ENCODE assay signal across 1 cellular context in the genomic region with DNA sequence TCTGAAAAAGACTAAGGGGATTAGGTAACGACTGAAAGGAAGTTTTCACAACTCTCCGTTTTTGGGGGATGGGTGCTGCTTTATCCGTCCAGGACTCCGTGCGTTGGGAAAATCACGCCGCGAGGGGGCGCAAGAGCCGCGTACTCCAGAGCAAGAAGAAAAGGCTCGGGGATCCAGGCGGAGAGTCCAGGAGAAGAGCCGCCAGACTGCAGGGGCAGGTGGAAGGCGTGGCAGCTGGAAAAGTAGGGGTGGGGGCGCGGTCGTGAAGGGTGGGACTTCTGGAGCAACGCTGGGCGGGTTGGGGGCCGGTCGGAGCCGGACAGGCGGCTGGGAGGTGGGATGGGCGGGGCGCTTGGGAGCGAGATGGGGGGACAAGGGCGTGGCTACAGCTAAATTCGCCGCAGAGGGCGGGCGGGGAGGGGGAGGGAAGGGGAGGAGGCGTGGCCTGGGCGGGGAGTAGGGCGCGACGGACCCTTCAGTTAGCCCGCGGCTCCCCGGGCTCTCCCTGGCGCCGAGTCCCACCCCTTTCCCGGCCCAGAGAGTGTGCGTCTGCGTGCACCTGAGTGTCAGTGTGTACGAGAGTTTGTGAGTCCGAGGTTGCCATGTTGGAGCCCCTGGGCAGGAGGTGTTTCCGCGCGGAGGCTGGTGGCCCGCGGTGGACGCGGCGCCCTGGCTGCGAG.
TF ChIP-seq lines count a peak whose summit lies in the region.

No MANE protein-coding gene starts in this region.

TF ChIP-seq in GM12878, 131 proteins besides CTCF, POLR2A, EP300 and RAD21 (continued from another document):
- peak; percentile 59; the same call in 1 of the 2 replicates for TF ChIP-seq PAX5 (IDR thresholded peaks at IDR 0.05; ENCODE audit: borderline replicate concordance, low read depth, low read length)
- TF ChIP-seq ESRRA (IDR thresholded peaks at IDR 0.05; ENCODE audit: low read length), result no peak
- TF ChIP-seq ZNF24 (IDR thresholded peaks at IDR 0.05), result no peak
- TF ChIP-seq, protein P1, sequence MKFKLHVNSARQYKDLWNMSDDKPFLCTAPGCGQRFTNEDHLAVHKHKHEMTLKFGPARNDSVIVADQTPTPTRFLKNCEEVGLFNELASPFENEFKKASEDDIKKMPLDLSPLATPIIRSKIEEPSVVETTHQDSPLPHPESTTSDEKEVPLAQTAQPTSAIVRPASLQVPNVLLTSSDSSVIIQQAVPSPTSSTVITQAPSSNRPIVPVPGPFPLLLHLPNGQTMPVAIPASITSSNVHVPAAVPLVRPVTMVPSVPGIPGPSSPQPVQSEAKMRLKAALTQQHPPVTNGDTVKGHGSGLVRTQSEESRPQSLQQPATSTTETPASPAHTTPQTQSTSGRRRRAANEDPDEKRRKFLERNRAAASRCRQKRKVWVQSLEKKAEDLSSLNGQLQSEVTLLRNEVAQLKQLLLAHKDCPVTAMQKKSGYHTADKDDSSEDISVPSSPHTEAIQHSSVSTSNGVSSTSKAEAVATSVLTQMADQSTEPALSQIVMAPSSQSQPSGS (IDR thresholded peaks at IDR 0.05; ENCODE audit: low read length), result no peak
- no peak for TF ChIP-seq ZNF274 (IDR thresholded peaks at IDR 0.05; ENCODE audit: insufficient read depth, insufficient read length)
- TF ChIP-seq SIN3A (IDR thresholded peaks at IDR 0.05; ENCODE audit: low read depth, low read length), result peak; percentile 50; the same call in 1 of the 2 replicates
- TF ChIP-seq FOS (IDR thresholded peaks at IDR 0.05; ENCODE audit: borderline replicate concordance, extremely low read depth, insufficient read length), result no peak
- peak; percentile 36 for TF ChIP-seq NBN (IDR thresholded peaks at IDR 0.05)
- no peak for TF ChIP-seq HCFC1 (IDR thresholded peaks at IDR 0.05; ENCODE audit: low read length)
- no peak for TF ChIP-seq EGR1 (IDR thresholded peaks at IDR 0.05; ENCODE audit: borderline replicate concordance in 1 of 2, low read depth in 2 of 2, low read length in 2 of 2)
- TF ChIP-seq, protein P2, sequence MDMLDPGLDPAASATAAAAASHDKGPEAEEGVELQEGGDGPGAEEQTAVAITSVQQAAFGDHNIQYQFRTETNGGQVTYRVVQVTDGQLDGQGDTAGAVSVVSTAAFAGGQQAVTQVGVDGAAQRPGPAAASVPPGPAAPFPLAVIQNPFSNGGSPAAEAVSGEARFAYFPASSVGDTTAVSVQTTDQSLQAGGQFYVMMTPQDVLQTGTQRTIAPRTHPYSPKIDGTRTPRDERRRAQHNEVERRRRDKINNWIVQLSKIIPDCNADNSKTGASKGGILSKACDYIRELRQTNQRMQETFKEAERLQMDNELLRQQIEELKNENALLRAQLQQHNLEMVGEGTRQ (IDR thresholded peaks at IDR 0.05; ENCODE audit: borderline replicate concordance, low read depth, low read length), result no peak
- TF ChIP-seq CEBPB (IDR thresholded peaks at IDR 0.05; ENCODE audit: borderline replicate concordance in 1 of 2, low read depth in 2 of 2, low read length in 2 of 2), result no peak
- no peak for TF ChIP-seq NR2C2 (IDR thresholded peaks at IDR 0.05; ENCODE audit: borderline replicate concordance, control insufficient read depth, insufficient read length, low read depth)
- TF ChIP-seq NRF1 (conservative IDR thresholded peaks at IDR 0.05; ENCODE audit: low read depth, low read length), result no peak
- no peak for TF ChIP-seq SMAD1 (IDR thresholded peaks at IDR 0.05; ENCODE audit: low read depth, partially characterized antibody)
- TF ChIP-seq, protein P3, sequence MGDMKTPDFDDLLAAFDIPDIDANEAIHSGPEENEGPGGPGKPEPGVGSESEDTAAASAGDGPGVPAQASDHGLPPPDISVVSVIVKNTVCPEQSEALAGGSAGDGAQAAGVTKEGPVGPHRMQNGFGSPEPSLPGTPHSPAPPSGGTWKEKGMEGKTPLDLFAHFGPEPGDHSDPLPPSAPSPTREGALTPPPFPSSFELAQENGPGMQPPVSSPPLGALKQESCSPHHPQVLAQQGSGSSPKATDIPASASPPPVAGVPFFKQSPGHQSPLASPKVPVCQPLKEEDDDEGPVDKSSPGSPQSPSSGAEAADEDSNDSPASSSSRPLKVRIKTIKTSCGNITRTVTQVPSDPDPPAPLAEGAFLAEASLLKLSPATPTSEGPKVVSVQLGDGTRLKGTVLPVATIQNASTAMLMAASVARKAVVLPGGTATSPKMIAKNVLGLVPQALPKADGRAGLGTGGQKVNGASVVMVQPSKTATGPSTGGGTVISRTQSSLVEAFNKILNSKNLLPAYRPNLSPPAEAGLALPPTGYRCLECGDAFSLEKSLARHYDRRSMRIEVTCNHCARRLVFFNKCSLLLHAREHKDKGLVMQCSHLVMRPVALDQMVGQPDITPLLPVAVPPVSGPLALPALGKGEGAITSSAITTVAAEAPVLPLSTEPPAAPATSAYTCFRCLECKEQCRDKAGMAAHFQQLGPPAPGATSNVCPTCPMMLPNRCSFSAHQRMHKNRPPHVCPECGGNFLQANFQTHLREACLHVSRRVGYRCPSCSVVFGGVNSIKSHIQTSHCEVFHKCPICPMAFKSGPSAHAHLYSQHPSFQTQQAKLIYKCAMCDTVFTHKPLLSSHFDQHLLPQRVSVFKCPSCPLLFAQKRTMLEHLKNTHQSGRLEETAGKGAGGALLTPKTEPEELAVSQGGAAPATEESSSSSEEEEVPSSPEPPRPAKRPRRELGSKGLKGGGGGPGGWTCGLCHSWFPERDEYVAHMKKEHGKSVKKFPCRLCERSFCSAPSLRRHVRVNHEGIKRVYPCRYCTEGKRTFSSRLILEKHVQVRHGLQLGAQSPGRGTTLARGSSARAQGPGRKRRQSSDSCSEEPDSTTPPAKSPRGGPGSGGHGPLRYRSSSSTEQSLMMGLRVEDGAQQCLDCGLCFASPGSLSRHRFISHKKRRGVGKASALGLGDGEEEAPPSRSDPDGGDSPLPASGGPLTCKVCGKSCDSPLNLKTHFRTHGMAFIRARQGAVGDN (IDR thresholded peaks at IDR 0.05), result no peak
- TF ChIP-seq, protein P4, sequence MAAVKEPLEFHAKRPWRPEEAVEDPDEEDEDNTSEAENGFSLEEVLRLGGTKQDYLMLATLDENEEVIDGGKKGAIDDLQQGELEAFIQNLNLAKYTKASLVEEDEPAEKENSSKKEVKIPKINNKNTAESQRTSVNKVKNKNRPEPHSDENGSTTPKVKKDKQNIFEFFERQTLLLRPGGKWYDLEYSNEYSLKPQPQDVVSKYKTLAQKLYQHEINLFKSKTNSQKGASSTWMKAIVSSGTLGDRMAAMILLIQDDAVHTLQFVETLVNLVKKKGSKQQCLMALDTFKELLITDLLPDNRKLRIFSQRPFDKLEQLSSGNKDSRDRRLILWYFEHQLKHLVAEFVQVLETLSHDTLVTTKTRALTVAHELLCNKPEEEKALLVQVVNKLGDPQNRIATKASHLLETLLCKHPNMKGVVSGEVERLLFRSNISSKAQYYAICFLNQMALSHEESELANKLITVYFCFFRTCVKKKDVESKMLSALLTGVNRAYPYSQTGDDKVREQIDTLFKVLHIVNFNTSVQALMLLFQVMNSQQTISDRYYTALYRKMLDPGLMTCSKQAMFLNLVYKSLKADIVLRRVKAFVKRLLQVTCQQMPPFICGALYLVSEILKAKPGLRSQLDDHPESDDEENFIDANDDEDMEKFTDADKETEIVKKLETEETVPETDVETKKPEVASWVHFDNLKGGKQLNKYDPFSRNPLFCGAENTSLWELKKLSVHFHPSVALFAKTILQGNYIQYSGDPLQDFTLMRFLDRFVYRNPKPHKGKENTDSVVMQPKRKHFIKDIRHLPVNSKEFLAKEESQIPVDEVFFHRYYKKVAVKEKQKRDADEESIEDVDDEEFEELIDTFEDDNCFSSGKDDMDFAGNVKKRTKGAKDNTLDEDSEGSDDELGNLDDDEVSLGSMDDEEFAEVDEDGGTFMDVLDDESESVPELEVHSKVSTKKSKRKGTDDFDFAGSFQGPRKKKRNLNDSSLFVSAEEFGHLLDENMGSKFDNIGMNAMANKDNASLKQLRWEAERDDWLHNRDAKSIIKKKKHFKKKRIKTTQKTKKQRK (IDR thresholded peaks at IDR 0.05; ENCODE audit: low read depth, low read length), result no peak
- TF ChIP-seq NFYA (IDR thresholded peaks at IDR 0.05; ENCODE audit: borderline replicate concordance, low read depth, low read length), result no peak
- TF ChIP-seq ZNF622 (IDR thresholded peaks at IDR 0.05), result no peak
- no peak for TF ChIP-seq CREB1 (IDR thresholded peaks at IDR 0.05; ENCODE audit: low read depth)
- TF ChIP-seq CREM (IDR thresholded peaks at IDR 0.05; ENCODE audit: low read depth), result no peak
- peak; percentile 47; the same call in 1 of the 2 replicates for TF ChIP-seq RUNX3 (IDR thresholded peaks at IDR 0.05; ENCODE audit: low read length)
- TF ChIP-seq, protein P5, sequence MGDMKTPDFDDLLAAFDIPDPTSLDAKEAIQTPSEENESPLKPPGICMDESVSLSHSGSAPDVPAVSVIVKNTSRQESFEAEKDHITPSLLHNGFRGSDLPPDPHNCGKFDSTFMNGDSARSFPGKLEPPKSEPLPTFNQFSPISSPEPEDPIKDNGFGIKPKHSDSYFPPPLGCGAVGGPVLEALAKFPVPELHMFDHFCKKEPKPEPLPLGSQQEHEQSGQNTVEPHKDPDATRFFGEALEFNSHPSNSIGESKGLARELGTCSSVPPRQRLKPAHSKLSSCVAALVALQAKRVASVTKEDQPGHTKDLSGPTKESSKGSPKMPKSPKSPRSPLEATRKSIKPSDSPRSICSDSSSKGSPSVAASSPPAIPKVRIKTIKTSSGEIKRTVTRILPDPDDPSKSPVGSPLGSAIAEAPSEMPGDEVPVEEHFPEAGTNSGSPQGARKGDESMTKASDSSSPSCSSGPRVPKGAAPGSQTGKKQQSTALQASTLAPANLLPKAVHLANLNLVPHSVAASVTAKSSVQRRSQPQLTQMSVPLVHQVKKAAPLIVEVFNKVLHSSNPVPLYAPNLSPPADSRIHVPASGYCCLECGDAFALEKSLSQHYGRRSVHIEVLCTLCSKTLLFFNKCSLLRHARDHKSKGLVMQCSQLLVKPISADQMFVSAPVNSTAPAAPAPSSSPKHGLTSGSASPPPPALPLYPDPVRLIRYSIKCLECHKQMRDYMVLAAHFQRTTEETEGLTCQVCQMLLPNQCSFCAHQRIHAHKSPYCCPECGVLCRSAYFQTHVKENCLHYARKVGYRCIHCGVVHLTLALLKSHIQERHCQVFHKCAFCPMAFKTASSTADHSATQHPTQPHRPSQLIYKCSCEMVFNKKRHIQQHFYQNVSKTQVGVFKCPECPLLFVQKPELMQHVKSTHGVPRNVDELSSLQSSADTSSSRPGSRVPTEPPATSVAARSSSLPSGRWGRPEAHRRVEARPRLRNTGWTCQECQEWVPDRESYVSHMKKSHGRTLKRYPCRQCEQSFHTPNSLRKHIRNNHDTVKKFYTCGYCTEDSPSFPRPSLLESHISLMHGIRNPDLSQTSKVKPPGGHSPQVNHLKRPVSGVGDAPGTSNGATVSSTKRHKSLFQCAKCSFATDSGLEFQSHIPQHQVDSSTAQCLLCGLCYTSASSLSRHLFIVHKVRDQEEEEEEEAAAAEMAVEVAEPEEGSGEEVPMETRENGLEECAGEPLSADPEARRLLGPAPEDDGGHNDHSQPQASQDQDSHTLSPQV (IDR thresholded peaks at IDR 0.05), result no peak
- TF ChIP-seq EZH2 (IDR thresholded peaks at IDR 0.05; ENCODE audit: borderline replicate concordance, control insufficient read depth, low read depth, low read length), result no peak
- 0 out of 4 replicates have a peak, but pooled peaks of 1 of the 2 experiments have one; percentile 31 for TF ChIP-seq SRF (IDR thresholded peaks at IDR 0.05; ENCODE audit: low read depth in 2 of 2, low read length in 2 of 2)
- TF ChIP-seq MXI1 (IDR thresholded peaks at IDR 0.05; ENCODE audit: low read depth, low read length), result peak; percentile 25; the same call in 1 of the 2 replicates
